ENCODE assay signal across 8 cellular contexts in the genomic region with DNA sequence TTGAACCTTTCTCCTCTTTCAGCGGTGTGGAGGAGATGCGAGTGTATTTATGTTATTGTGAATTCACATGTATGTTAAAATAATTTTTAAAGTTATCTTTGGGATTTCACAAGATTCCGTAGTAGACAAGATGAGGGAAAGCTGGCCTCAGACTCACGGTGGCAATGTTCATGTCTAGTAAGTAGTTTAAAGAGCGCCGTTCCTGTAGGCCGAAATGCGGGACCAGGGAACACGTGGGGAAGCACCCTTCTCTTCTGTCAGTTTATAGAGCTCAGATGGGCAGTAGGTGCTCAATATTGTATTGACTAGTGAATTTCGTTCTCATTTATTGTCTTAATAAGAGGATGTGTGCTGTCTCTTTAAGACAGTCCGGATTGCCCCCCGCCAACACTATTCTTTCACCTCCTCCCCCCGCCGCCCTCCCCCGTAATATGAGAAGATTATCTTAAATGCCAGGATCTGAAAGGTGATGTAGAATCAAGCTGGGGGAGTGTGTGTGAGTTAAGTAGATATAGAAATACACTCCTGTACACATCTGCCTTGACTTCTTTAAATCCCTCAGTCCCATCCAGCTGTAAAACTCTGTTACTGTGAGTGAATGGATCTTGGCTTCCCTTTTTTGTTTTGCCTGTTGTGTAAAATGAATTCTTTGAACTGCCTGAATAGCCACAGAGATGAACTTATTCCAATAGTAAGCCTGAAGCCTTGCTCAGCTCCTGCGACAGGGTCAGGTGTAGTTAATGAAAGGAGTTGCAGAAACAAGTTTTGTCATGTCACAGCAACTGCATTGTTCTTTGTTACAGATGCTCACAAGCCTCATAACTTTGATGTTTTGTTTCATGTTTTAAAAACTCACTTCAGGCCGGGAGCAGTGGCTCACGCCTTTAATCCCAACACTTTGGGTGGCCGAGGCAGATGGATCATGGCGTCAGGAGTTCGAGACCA. TPM values are rescaled to one million over a fixed set of nuclear protein-coding genes. Genes with fewer than 3 reads are reported as not detected.
DNase-seq lines count a peak whose midpoint lies in the region; ATAC-seq and TF ChIP-seq lines count a peak whose summit lies in the region.

No MANE protein-coding gene starts in this region.

- H3K27me3 Mint-ChIP-seq in brain: peaks cover 10% of the 10 kb centered on the region

- no peak overlapping the region for H3K18ac ChIP-seq in mesendoderm (ENCODE audit: low read length)

- H3K56ac ChIP-seq in mesendoderm (ENCODE audit: low read length): peak overlapping the region; percentile 93

- H3K23ac ChIP-seq in mesendoderm (ENCODE audit: low read length): no peak overlapping the region

- TF ChIP-seq CTCF in brain (conservative IDR thresholded peaks at IDR 0.05): no peak

- peaks cover 36% of the 10 kb centered on the region for H3K79me2 ChIP-seq in mesendoderm (ENCODE audit: control insufficient read depth, insufficient read depth, low read length)

- peaks cover 15% of the 10 kb centered on the region for H3K79me1 ChIP-seq in mesendoderm (ENCODE audit: low read length)

- peak overlapping the region; percentile 92 to 98 (median 97) for H3K4me3 Mint-ChIP-seq in brain

- H3K36me3 ChIP-seq in BLaER1 (peaks cover 22% of the 10 kb centered on the region), mesendoderm (ENCODE audit: control insufficient read depth, insufficient read depth, low read length) (no peaks in the 10 kb centered on the region)

- no peaks in the 10 kb centered on the region for H3K36me3 Mint-ChIP-seq in brain

- H3K9ac ChIP-seq in BLaER1 (peak overlapping the region; percentile 96), mesendoderm (ENCODE audit: low read length) (peak overlapping the region; percentile 83)

- H4K8ac ChIP-seq in mesendoderm (ENCODE audit: low read depth, low read length): no peak overlapping the region

- no peak overlapping the region for H3K4ac ChIP-seq in mesendoderm (ENCODE audit: low read depth, low read length)

- no peaks in the 10 kb centered on the region for H3K9me3 ChIP-seq in BLaER1

- H3K4me3 ChIP-seq in BLaER1 (peak overlapping the region; percentile 93), mesendoderm (ENCODE audit: low read length) (peak overlapping the region; percentile 76)

- peak overlapping the region; percentile 80 to 97 (median 88) for H3K27ac Mint-ChIP-seq in brain

- no peak overlapping the region for H2BK120ac ChIP-seq in mesendoderm (ENCODE audit: low read depth, low read length)

- H4K20me1 ChIP-seq in BLaER1: peaks cover 57% of the 10 kb centered on the region

- WGBS in mesendoderm (ENCODE audit: extremely low coverage, insufficient coverage, low lambda C conversion rate): no CpG with 5 or more reads among the region's 21 CpGs

- H3K4me1 ChIP-seq in BLaER1 (peaks cover 26% of the 10 kb centered on the region), mesendoderm (ENCODE audit: control insufficient read depth, low read depth, low read length) (no peaks in the 10 kb centered on the region)

- no peak overlapping the region for H2BK15ac ChIP-seq in mesendoderm (replicated peaks; ENCODE audit: low read depth)

- peak; percentile 64 for DNase-seq in KBM-7
- no peak for DNase-seq in mesendoderm
- DNase-seq in left lobe of liver (ENCODE audit: low spot score): no peak
- no peak for DNase-seq in NCI-H1930 (lab: John Stamatoyannopoulos, UW)
- DNase-seq in NCI-H1436 (lab: John Stamatoyannopoulos, UW): no peak
- DNase-seq in retina: no peak

- no peak overlapping the region for H2AK5ac ChIP-seq in mesendoderm (ENCODE audit: low read length)

- H2BK5ac ChIP-seq in mesendoderm (ENCODE audit: low read length): no peak overlapping the region

- peaks cover 34% of the 10 kb centered on the region for H3K4me1 Mint-ChIP-seq in brain

- H3K27me3 ChIP-seq in BLaER1 (peaks cover 13% of the 10 kb centered on the region), mesendoderm (ENCODE audit: insufficient read depth, low read length, poor library complexity) (no peaks in the 10 kb centered on the region)

- H4K5ac ChIP-seq in mesendoderm (ENCODE audit: low read length): no peak overlapping the region

- in situ Hi-C loops in KBM-7 (cut with MboI; ENCODE audit: low pct_unique_long_range_greater_than_20kb, low sequenced_read_pairs): no loop called here

- ATAC-seq in left lobe of liver: no peak

- peaks cover 0 to 9% (median 0%) of the 10 kb centered on the region in 5 experiments for H3K9me3 Mint-ChIP-seq in brain

- H3K27ac ChIP-seq in BLaER1 (peak overlapping the region; percentile 93), mesendoderm (ENCODE audit: low read depth, low read length) (no peak overlapping the region)

- H3K4me2 ChIP-seq in BLaER1 (peak overlapping the region; percentile 93), mesendoderm (ENCODE audit: low read length) (peak overlapping the region; percentile 97)

RNA-seq across cellular contexts. Expression of a gene that starts 1.2 kb away (rescaled TPM):
- 220 TPM for polyA plus RNA-seq in brain (ENCODE audit: insufficient read depth, low read depth, low replicate concordance)
- 85.0 TPM for polyA plus RNA-seq in mesendoderm (2013, experiment 1 of 2)
- 87.4 TPM for polyA plus RNA-seq in mesendoderm (2013, experiment 2 of 2)
- 217 TPM for total RNA-seq in left lobe of liver
